Comparison of ENCODE assay signal across 20 cellular contexts in the genomic region with DNA sequence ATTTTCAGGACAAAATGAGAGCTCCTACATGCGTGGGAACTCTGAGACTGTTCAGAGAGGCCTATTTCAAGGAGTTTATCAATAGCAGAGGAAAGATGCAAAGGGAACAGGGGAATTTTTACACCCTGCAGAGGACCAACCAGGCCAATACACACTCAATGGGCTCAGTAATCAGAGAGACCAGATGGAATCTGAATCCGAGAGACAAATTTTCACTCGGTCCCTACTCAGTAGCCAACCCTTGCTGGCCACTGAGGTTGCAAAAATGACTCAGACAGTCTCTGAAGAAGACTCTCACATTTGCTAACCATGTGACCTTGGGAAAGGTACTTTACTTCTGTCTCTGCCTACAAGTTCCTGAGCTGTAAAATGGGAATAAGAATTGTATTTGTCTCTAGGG.
DNase-seq lines count a peak whose midpoint lies in the region; ATAC-seq, FAIRE-seq and TF ChIP-seq lines count a peak whose summit lies in the region.
"Had no signal": no experiment of that assay in that cellular context is flagged by ENCODE, and none has a peak within 500 bp of the region (broad histone marks: within the 10 kb centered on the region; RNA-seq: fewer than 3 reads in every experiment).

No MANE protein-coding gene starts in this region.

- TF ChIP-seq POLR2A in GM12878 (IDR thresholded peaks at IDR 0.05; ENCODE audit: low read depth, low read length) = no peak

- RAD21 ChIA-PET in GM12878 (lab: Charles Lee; ENCODE audit: unreplicated experiment) = no interaction called here

- ATAC-seq in HG03442 (IDR thresholded peaks at IDR 0.05; ENCODE audit: unreplicated experiment) (peak; percentile 58), GM12878 (peak; percentile 35; the same call in 2 of the 3 replicates), HG02885 (IDR thresholded peaks at IDR 0.05; ENCODE audit: poor library complexity, unreplicated experiment) (no peak)

- H3K9me2 ChIP-seq in PC-9 (ENCODE audit: insufficient read depth) = no peaks in the 10 kb centered on the region

- H4K20me1 ChIP-seq in GM12878 (ENCODE audit: control insufficient read depth, insufficient read depth) = no peaks in the 10 kb centered on the region
- no peaks in the 10 kb centered on the region for H4K20me1 ChIP-seq in PC-9 (ENCODE audit: insufficient read depth)

- CTCF ChIA-PET in GM12878 (lab: Yijun Ruan, JAX) = interaction anchor here (0.6 kb wide), 1 partner anchor 60 kb away, joined by 3 read pairs; no protein-coding TSS in a partner anchor
- CTCF ChIA-PET in PC-9 (lab: Charles Lee) = no interaction called here

- 0% methylated on average over 3 of the region's 3 CpGs for WGBS in GM12878 (ENCODE audit: insufficient coverage, insufficient replicate concordance, low lambda C conversion rate, missing lambda C conversion rate)

- H3F3A ChIP-seq in PC-9 (ENCODE audit: insufficient read depth, low read depth) = no peaks in the 10 kb centered on the region

- TF ChIP-seq CTCF in GM12878 (IDR thresholded peaks at IDR 0.05 in 2 of 3, conservative IDR thresholded peaks at IDR 0.05 in 1 of 3; ENCODE audit: control insufficient read depth in 2 of 3, extremely low read depth in 1 of 3, insufficient read depth in 1 of 3, low read depth in 3 of 3, low read length in 3 of 3) (no peak), PC-9 (conservative IDR thresholded peaks at IDR 0.05) (no peak)

- SMC1A ChIA-PET in GM12878 (lab: Charles Lee; ENCODE audit: uncharacterized antibody, unreplicated experiment) = no interaction called here

- BruUV-seq in GM12878 (replicated peaks; lab: Mats Ljungman, UMichigan) (no TSS peak), PC-9 (replicated peaks; lab: Mats Ljungman, UMichigan) (no TSS peak)

- no peaks in the 10 kb centered on the region for H3K36me3 ChIP-seq in GM12878 (ENCODE audit: control insufficient read depth in 2 of 2, insufficient read depth in 2 of 2, low read length in 1 of 2)
- no peaks in the 10 kb centered on the region for H3K36me3 ChIP-seq in PC-9 (ENCODE audit: low read depth)

- no peak overlapping the region for H2AFZ ChIP-seq in GM12878 (ENCODE audit: control insufficient read depth, low read depth, low read length)
- no peak overlapping the region for H2AFZ ChIP-seq in PC-9
- H2AFZ ChIP-seq: GM23248 had no signal

- H3K27me3 ChIP-seq in GM12878 (replicated peaks in 1 of 2; ENCODE audit: control insufficient read depth in 2 of 2, insufficient read depth in 2 of 2, low read length in 1 of 2) (no peaks in the 10 kb centered on the region), PC-9 (ENCODE audit: insufficient read depth, low read depth) (peaks cover 22% of the 10 kb centered on the region)

- no peaks in the 10 kb centered on the region for H3K9me3 ChIP-seq in GM12878 (replicated peaks; ENCODE audit: control insufficient read depth, insufficient read depth, low read length)
- H3K9me3 ChIP-seq in PC-9 (ENCODE audit: insufficient read depth, low read depth) = no peaks in the 10 kb centered on the region

- DNase-seq in GM12878 (ENCODE audit: low read depth, low spot score) (no peak), inferior parietal cortex (ENCODE audit: extremely low spot score) (peak; percentile 15), superior temporal gyrus (ENCODE audit: extremely low spot score) (peak; percentile 30), PC-9 (no peak), mucosa of gallbladder (ENCODE audit: low spot score) (no peak), NOMO-1 (lab: John Stamatoyannopoulos, UW; ENCODE audit: unreplicated experiment in 2 of 2) (no peak)
- DNase-seq: C1 segment of cervical spinal cord; Calu3; CD4-positive, alpha-beta memory T cell; COR-L47; DMS53; DND-41; GM23248; H9; HFFc6 had no signal

- intact Hi-C loops in GM12878 (cut with micrococcal nuclease; ENCODE audit: unreplicated experiment) = no loop called here
- intact Hi-C loops in PC-9 (cut with micrococcal nuclease; ENCODE audit: unreplicated experiment) = no loop called here

- in situ Hi-C loops in GM12878 (cut with MboI) = no loop called here

- no peak for TF ChIP-seq RAD21 in GM12878 (IDR thresholded peaks at IDR 0.05; ENCODE audit: insufficient read depth, low read depth, low read length)

- FAIRE-seq in GM12878 (lab: Jason Lieb, UNC) = no peak
- FAIRE-seq: G401.6, GM12891, GM18507 had no signal

- H3K4me1 ChIP-seq in GM12878 (ENCODE audit: control insufficient read depth, insufficient read depth, low read length) (no peaks in the 10 kb centered on the region), PC-9 (replicated peaks; ENCODE audit: insufficient read depth) (no peaks in the 10 kb centered on the region)

- H3K27ac ChIP-seq in GM12878 (ENCODE audit: control insufficient read depth, insufficient read depth) (no peak overlapping the region), PC-9 (no peak overlapping the region)
- H3K27ac ChIP-seq: GM23248 had no signal

- TF ChIP-seq EP300 in GM12878 (IDR thresholded peaks at IDR 0.05; ENCODE audit: borderline replicate concordance in 1 of 2, control insufficient read depth in 1 of 2, low read depth in 2 of 2, low read length in 2 of 2) = no peak

- no peak overlapping the region for H3K9ac ChIP-seq in GM12878 (ENCODE audit: control insufficient read depth, insufficient read depth, low read length)
- H3K9ac ChIP-seq: GM23248 had no signal

- POLR2A ChIA-PET in GM12878 (lab: Charles Lee) = no interaction called here
- POLR2A ChIA-PET in PC-9 (lab: Charles Lee; ENCODE audit: unreplicated experiment) = no interaction called here

- H3K4me3 ChIP-seq in GM12878 (no peak overlapping the region), PC-9 (no peak overlapping the region)
- H3K4me3 ChIP-seq: GM23248 had no signal

- no peak overlapping the region for H3K4me2 ChIP-seq in GM12878 (ENCODE audit: control insufficient read depth, insufficient read depth)
- H3K4me2 ChIP-seq in PC-9 = no peak overlapping the region

- H3K79me2 ChIP-seq in GM12878 (ENCODE audit: control insufficient read depth, insufficient read depth, low read length) (no peaks in the 10 kb centered on the region), PC-9 (ENCODE audit: low read depth) (no peaks in the 10 kb centered on the region)

TF ChIP-seq in GM12878, 131 proteins besides CTCF, POLR2A, EP300 and RAD21:
- TF ChIP-seq JUND (IDR thresholded peaks at IDR 0.05; ENCODE audit: low read depth, low read length) = no peak
- TF ChIP-seq MEF2A (IDR thresholded peaks at IDR 0.05; ENCODE audit: insufficient read depth, low read depth, low read length) = no peak
- 0 out of 2 replicates have a peak, but pooled peaks have one; percentile 29 for TF ChIP-seq JUNB (IDR thresholded peaks at IDR 0.05)
- no peak for TF ChIP-seq NR2C1 (IDR thresholded peaks at IDR 0.05)

Comparison
In these comparisons a context has a peak if more than half of its experiments do, and no peak if none do; other contexts are left out.
1. DNase-seq: peak in inferior parietal cortex (single experiment) and superior temporal gyrus (single experiment); none in GM12878 (single experiment), PC-9 (0 of 2), mucosa of gallbladder (single experiment) and NOMO-1 (0 of 2).